ENCODE assay signal across 1 cellular context in the genomic region with DNA sequence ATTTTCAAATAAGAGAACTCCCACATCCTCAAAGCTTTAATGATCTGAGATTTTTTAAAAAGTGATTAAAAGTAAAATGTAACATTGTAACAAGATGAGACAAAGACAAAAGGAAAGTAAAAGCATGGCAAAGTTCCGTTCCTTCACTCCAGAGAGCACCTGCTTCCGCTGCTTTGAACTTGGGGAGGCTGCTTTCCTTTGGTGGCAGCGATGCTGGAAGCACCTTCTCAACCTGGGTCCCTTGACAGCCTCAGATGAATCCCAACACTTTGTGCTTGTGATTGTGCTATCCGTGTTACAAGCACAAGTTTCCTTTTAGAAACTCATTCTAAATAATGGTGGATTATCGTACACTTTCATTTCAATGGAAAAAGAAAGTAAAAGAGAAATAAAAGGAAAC.
TF ChIP-seq lines count a peak whose summit lies in the region.

No MANE protein-coding gene starts in this region.

TF ChIP-seq in HepG2, 621 proteins besides CTCF, POLR2A, EP300 and RAD21:
- TF ChIP-seq FOXA1 (IDR thresholded peaks at IDR 0.05) (no peak), FOXA1 (CRISPR knock-in tag; IDR thresholded peaks at IDR 0.05) (no peak), AFF4 (CRISPR knock-in tag; IDR thresholded peaks at IDR 0.05) (no peak), PRDM15 (CRISPR knock-in tag; IDR thresholded peaks at IDR 0.05) (no peak), ZSCAN21 (CRISPR knock-in tag; IDR thresholded peaks at IDR 0.05; ENCODE audit: borderline replicate concordance) (no peak), NBN (conservative IDR thresholded peaks at IDR 0.05) (no peak), CBFB (CRISPR knock-in tag; IDR thresholded peaks at IDR 0.05) (no peak), PRDM10 (CRISPR knock-in tag; IDR thresholded peaks at IDR 0.05; ENCODE audit: low read depth) (no peak), RARG (CRISPR knock-in tag; IDR thresholded peaks at IDR 0.05; ENCODE audit: low read depth) (no peak), CCAR2 (optimal IDR thresholded peaks at IDR 0.05; ENCODE audit: low read depth, low read length) (no peak), ZNF280B (CRISPR knock-in tag; IDR thresholded peaks at IDR 0.05; ENCODE audit: borderline replicate concordance) (no peak), ZNF580 (CRISPR knock-in tag; IDR thresholded peaks at IDR 0.05; ENCODE audit: borderline replicate concordance, low read depth) (no peak), ZNF782 (CRISPR knock-in tag; IDR thresholded peaks at IDR 0.05; ENCODE audit: borderline replicate concordance) (no peak), IKZF5 (CRISPR knock-in tag; IDR thresholded peaks at IDR 0.05) (no peak)
- TF ChIP-seq, protein P1, sequence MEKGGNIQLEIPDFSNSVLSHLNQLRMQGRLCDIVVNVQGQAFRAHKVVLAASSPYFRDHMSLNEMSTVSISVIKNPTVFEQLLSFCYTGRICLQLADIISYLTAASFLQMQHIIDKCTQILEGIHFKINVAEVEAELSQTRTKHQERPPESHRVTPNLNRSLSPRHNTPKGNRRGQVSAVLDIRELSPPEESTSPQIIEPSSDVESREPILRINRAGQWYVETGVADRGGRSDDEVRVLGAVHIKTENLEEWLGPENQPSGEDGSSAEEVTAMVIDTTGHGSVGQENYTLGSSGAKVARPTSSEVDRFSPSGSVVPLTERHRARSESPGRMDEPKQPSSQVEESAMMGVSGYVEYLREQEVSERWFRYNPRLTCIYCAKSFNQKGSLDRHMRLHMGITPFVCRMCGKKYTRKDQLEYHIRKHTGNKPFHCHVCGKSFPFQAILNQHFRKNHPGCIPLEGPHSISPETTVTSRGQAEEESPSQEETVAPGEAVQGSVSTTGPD (CRISPR knock-in tag; IDR thresholded peaks at IDR 0.05): no peak
- TF ChIP-seq, protein P2, sequence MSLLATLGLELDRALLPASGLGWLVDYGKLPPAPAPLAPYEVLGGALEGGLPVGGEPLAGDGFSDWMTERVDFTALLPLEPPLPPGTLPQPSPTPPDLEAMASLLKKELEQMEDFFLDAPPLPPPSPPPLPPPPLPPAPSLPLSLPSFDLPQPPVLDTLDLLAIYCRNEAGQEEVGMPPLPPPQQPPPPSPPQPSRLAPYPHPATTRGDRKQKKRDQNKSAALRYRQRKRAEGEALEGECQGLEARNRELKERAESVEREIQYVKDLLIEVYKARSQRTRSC (CRISPR knock-in tag; IDR thresholded peaks at IDR 0.05; ENCODE audit: low read depth): no peak
- TF ChIP-seq, protein P3, sequence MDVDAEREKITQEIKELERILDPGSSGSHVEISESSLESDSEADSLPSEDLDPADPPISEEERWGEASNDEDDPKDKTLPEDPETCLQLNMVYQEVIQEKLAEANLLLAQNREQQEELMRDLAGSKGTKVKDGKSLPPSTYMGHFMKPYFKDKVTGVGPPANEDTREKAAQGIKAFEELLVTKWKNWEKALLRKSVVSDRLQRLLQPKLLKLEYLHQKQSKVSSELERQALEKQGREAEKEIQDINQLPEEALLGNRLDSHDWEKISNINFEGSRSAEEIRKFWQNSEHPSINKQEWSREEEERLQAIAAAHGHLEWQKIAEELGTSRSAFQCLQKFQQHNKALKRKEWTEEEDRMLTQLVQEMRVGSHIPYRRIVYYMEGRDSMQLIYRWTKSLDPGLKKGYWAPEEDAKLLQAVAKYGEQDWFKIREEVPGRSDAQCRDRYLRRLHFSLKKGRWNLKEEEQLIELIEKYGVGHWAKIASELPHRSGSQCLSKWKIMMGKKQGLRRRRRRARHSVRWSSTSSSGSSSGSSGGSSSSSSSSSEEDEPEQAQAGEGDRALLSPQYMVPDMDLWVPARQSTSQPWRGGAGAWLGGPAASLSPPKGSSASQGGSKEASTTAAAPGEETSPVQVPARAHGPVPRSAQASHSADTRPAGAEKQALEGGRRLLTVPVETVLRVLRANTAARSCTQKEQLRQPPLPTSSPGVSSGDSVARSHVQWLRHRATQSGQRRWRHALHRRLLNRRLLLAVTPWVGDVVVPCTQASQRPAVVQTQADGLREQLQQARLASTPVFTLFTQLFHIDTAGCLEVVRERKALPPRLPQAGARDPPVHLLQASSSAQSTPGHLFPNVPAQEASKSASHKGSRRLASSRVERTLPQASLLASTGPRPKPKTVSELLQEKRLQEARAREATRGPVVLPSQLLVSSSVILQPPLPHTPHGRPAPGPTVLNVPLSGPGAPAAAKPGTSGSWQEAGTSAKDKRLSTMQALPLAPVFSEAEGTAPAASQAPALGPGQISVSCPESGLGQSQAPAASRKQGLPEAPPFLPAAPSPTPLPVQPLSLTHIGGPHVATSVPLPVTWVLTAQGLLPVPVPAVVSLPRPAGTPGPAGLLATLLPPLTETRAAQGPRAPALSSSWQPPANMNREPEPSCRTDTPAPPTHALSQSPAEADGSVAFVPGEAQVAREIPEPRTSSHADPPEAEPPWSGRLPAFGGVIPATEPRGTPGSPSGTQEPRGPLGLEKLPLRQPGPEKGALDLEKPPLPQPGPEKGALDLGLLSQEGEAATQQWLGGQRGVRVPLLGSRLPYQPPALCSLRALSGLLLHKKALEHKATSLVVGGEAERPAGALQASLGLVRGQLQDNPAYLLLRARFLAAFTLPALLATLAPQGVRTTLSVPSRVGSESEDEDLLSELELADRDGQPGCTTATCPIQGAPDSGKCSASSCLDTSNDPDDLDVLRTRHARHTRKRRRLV (CRISPR knock-in tag; IDR thresholded peaks at IDR 0.05): no peak
- TF ChIP-seq, protein P4, sequence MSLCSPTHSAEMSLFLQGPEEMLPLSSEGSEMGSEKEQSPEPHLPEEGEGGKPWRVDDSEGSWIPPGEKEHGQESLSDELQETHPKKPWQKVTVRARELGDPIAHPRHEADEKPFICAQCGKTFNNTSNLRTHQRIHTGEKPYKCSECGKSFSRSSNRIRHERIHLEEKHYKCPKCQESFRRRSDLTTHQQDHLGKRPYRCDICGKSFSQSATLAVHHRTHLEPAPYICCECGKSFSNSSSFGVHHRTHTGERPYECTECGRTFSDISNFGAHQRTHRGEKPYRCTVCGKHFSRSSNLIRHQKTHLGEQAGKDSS (CRISPR knock-in tag; IDR thresholded peaks at IDR 0.05; ENCODE audit: borderline replicate concordance, low read depth): no peak
- TF ChIP-seq, protein P5, sequence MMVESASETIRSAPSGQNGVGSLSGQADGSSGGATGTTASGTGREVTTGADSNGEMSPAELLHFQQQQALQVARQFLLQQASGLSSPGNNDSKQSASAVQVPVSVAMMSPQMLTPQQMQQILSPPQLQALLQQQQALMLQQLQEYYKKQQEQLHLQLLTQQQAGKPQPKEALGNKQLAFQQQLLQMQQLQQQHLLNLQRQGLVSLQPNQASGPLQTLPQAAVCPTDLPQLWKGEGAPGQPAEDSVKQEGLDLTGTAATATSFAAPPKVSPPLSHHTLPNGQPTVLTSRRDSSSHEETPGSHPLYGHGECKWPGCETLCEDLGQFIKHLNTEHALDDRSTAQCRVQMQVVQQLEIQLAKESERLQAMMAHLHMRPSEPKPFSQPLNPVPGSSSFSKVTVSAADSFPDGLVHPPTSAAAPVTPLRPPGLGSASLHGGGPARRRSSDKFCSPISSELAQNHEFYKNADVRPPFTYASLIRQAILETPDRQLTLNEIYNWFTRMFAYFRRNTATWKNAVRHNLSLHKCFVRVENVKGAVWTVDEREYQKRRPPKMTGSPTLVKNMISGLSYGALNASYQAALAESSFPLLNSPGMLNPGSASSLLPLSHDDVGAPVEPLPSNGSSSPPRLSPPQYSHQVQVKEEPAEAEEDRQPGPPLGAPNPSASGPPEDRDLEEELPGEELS (CRISPR knock-in tag; IDR thresholded peaks at IDR 0.05): no peak
